ENCODE assay signal across 9 cellular contexts in genomic region chr1:63775418-63776127, GRCh38. TPM values are rescaled to one million over a fixed set of nuclear protein-coding genes. Genes with fewer than 3 reads are reported as not detected.
DNase-seq lines count a peak whose midpoint lies in the region; ATAC-seq and TF ChIP-seq lines count a peak whose summit lies in the region.
"Had no signal": no experiment of that assay in that cellular context is flagged by ENCODE, and none has a peak within 500 bp of the region (broad histone marks: within the 10 kb centered on the region; RNA-seq: fewer than 3 reads in every experiment).

No MANE protein-coding gene starts in this region.

- H3K27me3 ChIP-seq in right lobe of liver = peaks cover 0 to 5% of the 10 kb centered on the region in 2 donors
- H3K27me3 ChIP-seq in transverse colon = peaks cover 9% of the 10 kb centered on the region
- H3K27me3 ChIP-seq: foreskin keratinocyte had no signal

- DNase-seq in activated naive CD4-positive, alpha-beta T cell treated with anti-CD3 and anti-CD28 coated beads for 36 hours = no peak
- DNase-seq in activated naive CD4-positive, alpha-beta T cell treated with Interleukin-2 at 50 U/mL for 16 hours = no peak
- no peak for DNase-seq in astrocyte of the spinal cord (ENCODE audit: low read depth, low spot score)
- no peak for DNase-seq in right lobe of liver
- no peak for DNase-seq in transverse colon
- DNase-seq in DMS114 treated with DMSO at 0.1 percent for 48 hours (lab: John Stamatoyannopoulos, UW; ENCODE audit: unreplicated experiment) = no peak

- H3K4me1 Mint-ChIP-seq in activated naive CD4-positive, alpha-beta T cell treated with anti-CD3 and anti-CD28 coated beads for 36 hours (ENCODE audit: low read depth) = peaks cover 17% of the 10 kb centered on the region

- no peak overlapping the region for H3K27ac ChIP-seq in right lobe of liver
- peak overlapping the region; percentile 87 to 92 (median 88) for H3K27ac ChIP-seq in transverse colon
- H3K27ac ChIP-seq: foreskin keratinocyte had no signal

- H3K4me3 ChIP-seq in astrocyte of the spinal cord (ENCODE audit: low read depth, low read length) (peak overlapping the region; percentile 69), right lobe of liver (peak overlapping the region; percentile 39 to 60 (median 47)), transverse colon (peak overlapping the region; percentile 52 to 79 (median 66))

- no peak for TF ChIP-seq POLR2A in right lobe of liver (IDR thresholded peaks at IDR 0.05)
- no peak for TF ChIP-seq POLR2A in transverse colon (IDR thresholded peaks at IDR 0.05)

- TF ChIP-seq EP300 in transverse colon (IDR thresholded peaks at IDR 0.05; ENCODE audit: low read depth) = no peak

- intact Hi-C loops in activated naive CD4-positive, alpha-beta T cell treated with anti-CD3 and anti-CD28 coated beads for 36 hours (cut with micrococcal nuclease) = loop anchor here (10.0 kb wide), 1 partner anchor 451 kb away; the partner anchor contains the start of gene FOXD3
- intact Hi-C loops in right lobe of liver (cut with DNase I) (no loop called here), transverse colon (cut with DNase I; ENCODE audit: low total_unique reads) (loop anchor here (2.0 to 10.0 kb wide), 2 partner anchors 81 to 361 kb away; no protein-coding TSS in a partner anchor)

- H3K9me3 ChIP-seq in right lobe of liver (no peaks in the 10 kb centered on the region), transverse colon (no peaks in the 10 kb centered on the region)

- H3K4me1 ChIP-seq in right lobe of liver = peaks cover 0 to 8% (median 3%) of the 10 kb centered on the region in 4 donors
- H3K4me1 ChIP-seq in transverse colon = peaks cover 0 to 33% (median 7%) of the 10 kb centered on the region in 4 donors

- H3K27ac Mint-ChIP-seq in activated naive CD4-positive, alpha-beta T cell treated with anti-CD3 and anti-CD28 coated beads for 36 hours = no peak overlapping the region

- CTCF ChIA-PET in activated naive CD4-positive, alpha-beta T cell treated with anti-CD3 and anti-CD28 coated beads for 36 hours (lab: Charles Lee) = interaction anchor here (0.7 to 1.8 kb wide), 2 partner anchors 25 to 362 kb away, joined by 3 to 5 read pairs; no protein-coding TSS in a partner anchor

- H3K36me3 ChIP-seq in right lobe of liver (no peaks in the 10 kb centered on the region), transverse colon (no peaks in the 10 kb centered on the region)

- no peak for ATAC-seq in right lobe of liver
- no peak for ATAC-seq in HG02798 (IDR thresholded peaks at IDR 0.05; ENCODE audit: poor library complexity, unreplicated experiment)
- ATAC-seq in HG02840 (IDR thresholded peaks at IDR 0.05; ENCODE audit: low FRiP score, unreplicated experiment) = no peak

- H3K27me3 Mint-ChIP-seq in activated naive CD4-positive, alpha-beta T cell treated with anti-CD3 and anti-CD28 coated beads for 36 hours (ENCODE audit: low read depth) = peaks cover 59% of the 10 kb centered on the region

- no peaks in the 10 kb centered on the region for H3K9me3 Mint-ChIP-seq in activated naive CD4-positive, alpha-beta T cell treated with anti-CD3 and anti-CD28 coated beads for 36 hours

- in situ Hi-C loops in astrocyte of the spinal cord (cut with HindIII; ENCODE audit: low sequenced_read_pairs) (no loop called here), transverse colon (cut with MboI; ENCODE audit: low pct_ligation_motif_present in 1 of 4, low pct_unique_long_range_greater_than_20kb in 1 of 4, low sequenced_read_pairs in 3 of 4) (loop anchor here in 1 of 4 donors (10.0 kb wide), 1 partner anchor 359 kb away; no protein-coding TSS in a partner anchor)

- H3K36me3 Mint-ChIP-seq in activated naive CD4-positive, alpha-beta T cell treated with anti-CD3 and anti-CD28 coated beads for 36 hours (ENCODE audit: low read depth) = no peaks in the 10 kb centered on the region

- peak overlapping the region; percentile 59 for H3K4me3 Mint-ChIP-seq in activated naive CD4-positive, alpha-beta T cell treated with anti-CD3 and anti-CD28 coated beads for 36 hours

- TF ChIP-seq CTCF in astrocyte of the spinal cord (IDR thresholded peaks at IDR 0.05; ENCODE audit: low read depth, low read length) (no peak), right lobe of liver (IDR thresholded peaks at IDR 0.05) (no peak), transverse colon (IDR thresholded peaks at IDR 0.05) (no peak)

- 30% methylated on average over 7 of the region's 8 CpGs for WGBS in right lobe of liver (ENCODE audit: insufficient coverage, low coverage, low lambda C conversion rate, missing lambda C conversion rate)
- WGBS in transverse colon (ENCODE audit: low coverage in 1 of 2), 2 donors = 28 to 51% methylated on average over 3 to 8 of the region's 8 CpGs

RNA-seq across cellular contexts. Expression of gene ROR1, which starts 1.8 kb away (rescaled TPM):
- under 1 TPM; 0.10 to 0.14 TPM for total RNA-seq in activated naive CD4-positive, alpha-beta T cell treated with anti-CD3 and anti-CD28 coated beads for 36 hours
- total RNA-seq in right lobe of liver (under 1 TPM; 0.04 to 0.58 (median 0.37) TPM), transverse colon (1 to 10 TPM; 3.0 to 6.7 (median 4.6) TPM)

Comparison
In these comparisons a context has a peak if more than half of its experiments do, and no peak if none do; other contexts are left out.
1. H3K27ac ChIP-seq: peak in transverse colon (4 of 4); none in right lobe of liver (0 of 3).
2. intact Hi-C loops: an anchor here in activated naive CD4-positive, alpha-beta T cell treated with anti-CD3 and anti-CD28 coated beads for 36 hours (10.0 kb wide) and transverse colon (2.0 to 10.0 kb wide); none called in right lobe of liver.
3. Peak in every context shown above with its lines, with median percentiles within 50 percentile points of each other: H3K4me3 ChIP-seq.